In the genomic region with DNA sequence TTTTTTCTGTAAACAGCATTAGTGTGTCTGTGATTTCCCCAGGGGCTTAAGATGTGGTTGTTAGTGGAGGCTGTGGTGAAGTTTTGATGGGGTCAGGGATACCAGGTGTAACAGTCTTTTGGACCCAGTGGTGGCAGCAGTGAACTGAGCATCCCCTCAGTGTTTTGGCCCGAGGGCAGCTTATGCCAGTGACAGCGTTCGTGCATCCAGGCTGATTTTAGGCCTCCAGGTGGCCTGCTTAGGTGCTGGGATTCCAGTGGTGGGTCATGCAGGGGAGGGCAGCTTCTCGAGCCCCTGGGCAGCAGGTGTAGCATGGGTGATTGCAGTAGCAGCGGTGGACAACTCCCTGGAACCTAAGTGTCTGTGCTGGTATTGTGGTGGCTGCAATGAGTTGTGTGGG, we compare ENCODE assay signal across 19 cellular contexts. TPM values are rescaled to one million over a fixed set of nuclear protein-coding genes. Genes with fewer than 3 reads are reported as not detected.
DNase-seq lines count a peak whose midpoint lies in the region; ATAC-seq and TF ChIP-seq lines count a peak whose summit lies in the region.
"Had no signal": no experiment of that assay in that cellular context is flagged by ENCODE, and none has a peak within 500 bp of the region (broad histone marks: within the 10 kb centered on the region; RNA-seq: fewer than 3 reads in every experiment).

No MANE protein-coding gene starts in this region.

- H3K9me3 Mint-ChIP-seq in activated naive CD4-positive, alpha-beta T cell treated with anti-CD3 and anti-CD28 coated beads for 36 hours: peaks cover 15% of the 10 kb centered on the region
- no peaks in the 10 kb centered on the region for H3K9me3 Mint-ChIP-seq in endothelial cell (ENCODE audit: unreplicated experiment)
- H3K9me3 Mint-ChIP-seq in stimulated activated memory B cell treated with anti-CD40 and anti-IgM and Interleukin-4, amounts not matched to agents 10 μg/mL and 1 μg/mL and 100 μg/mL, for 72 hours: peaks cover 20% of the 10 kb centered on the region

- H3K9ac ChIP-seq in SU-DHL-6 (ENCODE audit: low read length): no peak overlapping the region

- no peak overlapping the region for H2AFZ ChIP-seq in SU-DHL-6 (ENCODE audit: low read depth, low read length, severe bottlenecking)

- no peaks in the 10 kb centered on the region for H3K4me1 ChIP-seq in ascending aorta

- CTCF ChIA-PET in activated naive CD4-positive, alpha-beta T cell treated with anti-CD3 and anti-CD28 coated beads for 36 hours (lab: Charles Lee): no interaction called here
- CTCF ChIA-PET in RWPE1 (lab: Yijun Ruan, JAX): no interaction called here

- H3K36me3 Mint-ChIP-seq in activated naive CD4-positive, alpha-beta T cell treated with anti-CD3 and anti-CD28 coated beads for 36 hours (ENCODE audit: low read depth): peaks cover 17% of the 10 kb centered on the region
- no peaks in the 10 kb centered on the region for H3K36me3 Mint-ChIP-seq in endothelial cell (ENCODE audit: low read depth, unreplicated experiment)
- peaks cover 49% of the 10 kb centered on the region for H3K36me3 Mint-ChIP-seq in stimulated activated memory B cell treated with anti-CD40 and anti-IgM and Interleukin-4, amounts not matched to agents 10 μg/mL and 1 μg/mL and 100 μg/mL, for 72 hours

- peaks cover 60% of the 10 kb centered on the region for H4K20me1 ChIP-seq in SU-DHL-6 (ENCODE audit: low read depth, low read length)

- peaks cover 15% of the 10 kb centered on the region for H3F3A ChIP-seq in SU-DHL-6 (ENCODE audit: insufficient read depth)

- DNase-seq in activated naive CD4-positive, alpha-beta T cell treated with anti-CD3 and anti-CD28 coated beads for 36 hours: no peak
- no peak for DNase-seq in activated naive CD4-positive, alpha-beta T cell treated with anti-CD3 and anti-CD28 coated beads, Interleukin-2, amount 50 U/mL, for 16 hours
- no peak for DNase-seq in endothelial cell (ENCODE audit: low spot score)
- DNase-seq in ascending aorta (ENCODE audit: low spot score in 2 of 2): no peak
- no peak for DNase-seq in RWPE1 (ENCODE audit: low spot score)
- DNase-seq: anterior cingulate cortex; NCI-H1092; NCI-H2171 treated with DMSO at 0.1 percent for 48 hours; NK-92 treated with Interleukin-12 subunit alpha and Interleukin-12 subunit beta, amount 100 ng/mL, for 24 hours; SHP77 treated with DMSO at 0.1 percent for 48 hours; thyroid gland had no signal

- H3K27me3 ChIP-seq in SU-DHL-6 (ENCODE audit: low read length): no peaks in the 10 kb centered on the region
- H3K27me3 ChIP-seq in ascending aorta: no peaks in the 10 kb centered on the region
- H3K27me3 ChIP-seq: gastroesophageal sphincter, neutrophil, thyroid gland had no signal

- POLR2A ChIA-PET in RWPE1 (lab: Yijun Ruan, JAX; ENCODE audit: low non-redundant PET): no interaction called here

- no peaks in the 10 kb centered on the region for H3K27me3 Mint-ChIP-seq in activated naive CD4-positive, alpha-beta T cell treated with anti-CD3 and anti-CD28 coated beads for 36 hours (ENCODE audit: low read depth)
- no peaks in the 10 kb centered on the region for H3K27me3 Mint-ChIP-seq in endothelial cell (ENCODE audit: unreplicated experiment)
- H3K27me3 Mint-ChIP-seq in stimulated activated memory B cell treated with anti-CD40 and anti-IgM and Interleukin-4, amounts not matched to agents 10 μg/mL and 1 μg/mL and 100 μg/mL, for 72 hours: no peaks in the 10 kb centered on the region
- H3K27me3 Mint-ChIP-seq: IgD-negative memory B cell, memory B cell had no signal

- H3K36me3 ChIP-seq in SU-DHL-6 (ENCODE audit: low read length): no peaks in the 10 kb centered on the region
- H3K36me3 ChIP-seq in ascending aorta: no peaks in the 10 kb centered on the region
- H3K36me3 ChIP-seq: gastroesophageal sphincter, neutrophil, thyroid gland had no signal

- peak overlapping the region; percentile 46 for H3K27ac Mint-ChIP-seq in activated naive CD4-positive, alpha-beta T cell treated with anti-CD3 and anti-CD28 coated beads for 36 hours
- H3K27ac Mint-ChIP-seq in endothelial cell (ENCODE audit: unreplicated experiment): peak overlapping the region; percentile 16
- peak overlapping the region; percentile 30 for H3K27ac Mint-ChIP-seq in stimulated activated memory B cell treated with anti-CD40 and anti-IgM and Interleukin-4, amounts not matched to agents 10 μg/mL and 1 μg/mL and 100 μg/mL, for 72 hours
- H3K27ac Mint-ChIP-seq: memory B cell had no signal

- no peak overlapping the region for H3K4me3 Mint-ChIP-seq in activated naive CD4-positive, alpha-beta T cell treated with anti-CD3 and anti-CD28 coated beads for 36 hours
- H3K4me3 Mint-ChIP-seq in endothelial cell (ENCODE audit: unreplicated experiment): no peak overlapping the region
- no peak overlapping the region for H3K4me3 Mint-ChIP-seq in stimulated activated memory B cell treated with anti-CD40 and anti-IgM and Interleukin-4, amounts not matched to agents 10 μg/mL and 1 μg/mL and 100 μg/mL, for 72 hours
- H3K4me3 Mint-ChIP-seq: memory B cell had no signal

- no peaks in the 10 kb centered on the region for H3K9me2 ChIP-seq in SU-DHL-6 (replicated peaks; ENCODE audit: insufficient read depth, low read length)

- peaks cover 7% of the 10 kb centered on the region; the same call in 1 of the 2 replicates for H3K9me3 ChIP-seq in SU-DHL-6 (ENCODE audit: insufficient read depth, low read length)
- H3K9me3 ChIP-seq in ascending aorta: peaks cover 0 to 19% of the 10 kb centered on the region in 2 donors
- H3K9me3 ChIP-seq: gastroesophageal sphincter, neutrophil, thyroid gland had no signal

- TF ChIP-seq CTCF in SU-DHL-6 (IDR thresholded peaks at IDR 0.05; ENCODE audit: insufficient read depth, low read length, poor library complexity, severe bottlenecking) (no peak), endothelial cell (IDR thresholded peaks at IDR 0.05; ENCODE audit: unreplicated experiment) (no peak), ascending aorta (IDR thresholded peaks at IDR 0.05) (no peak), RWPE1 (conservative IDR thresholded peaks at IDR 0.05; ENCODE audit: low read depth) (no peak)

- ATAC-seq in stimulated activated memory B cell treated with anti-CD40 and anti-IgM and Interleukin-4, amounts not matched to agents 10 μg/mL and 1 μg/mL and 100 μg/mL, for 72 hours: no peak
- ATAC-seq in GM18867 (IDR thresholded peaks at IDR 0.05; ENCODE audit: unreplicated experiment): no peak
- ATAC-seq: gastroesophageal sphincter, sciatic nerve had no signal

- H3K4me3 ChIP-seq in SU-DHL-6 (ENCODE audit: insufficient read depth, low read length, poor library complexity, severe bottlenecking): no peak overlapping the region
- no peak overlapping the region for H3K4me3 ChIP-seq in ascending aorta
- H3K4me3 ChIP-seq: gastroesophageal sphincter, thyroid gland had no signal

- peak overlapping the region; percentile 20 for H3K4me2 ChIP-seq in SU-DHL-6 (ENCODE audit: low read depth, low read length, poor library complexity, severe bottlenecking)

- intact Hi-C loops in activated naive CD4-positive, alpha-beta T cell treated with anti-CD3 and anti-CD28 coated beads for 36 hours (cut with micrococcal nuclease): no loop called here
- intact Hi-C loops in ascending aorta (cut with DNase I): no loop called here

- no peak overlapping the region for H3K27ac ChIP-seq in SU-DHL-6 (ENCODE audit: low read depth, low read length)
- no peak overlapping the region for H3K27ac ChIP-seq in ascending aorta
- H3K27ac ChIP-seq in RWPE1: no peak overlapping the region
- H3K27ac ChIP-seq: gastroesophageal sphincter, neutrophil, thyroid gland had no signal

- peaks cover 100% of the 10 kb centered on the region for H3K79me2 ChIP-seq in SU-DHL-6 (ENCODE audit: insufficient read depth, low read length)

- peaks cover 83% of the 10 kb centered on the region for H3K4me1 Mint-ChIP-seq in activated naive CD4-positive, alpha-beta T cell treated with anti-CD3 and anti-CD28 coated beads for 36 hours (ENCODE audit: low read depth)
- H3K4me1 Mint-ChIP-seq in endothelial cell (ENCODE audit: unreplicated experiment): peaks cover 34% of the 10 kb centered on the region
- peaks cover 81% of the 10 kb centered on the region for H3K4me1 Mint-ChIP-seq in stimulated activated memory B cell treated with anti-CD40 and anti-IgM and Interleukin-4, amounts not matched to agents 10 μg/mL and 1 μg/mL and 100 μg/mL, for 72 hours

RNA-seq across cellular contexts. Expression of gene STT3B, which starts 29.2 kb away (rescaled TPM):
- total RNA-seq in activated naive CD4-positive, alpha-beta T cell treated with anti-CD3 and anti-CD28 coated beads for 36 hours: 100 to 1,000 TPM in 1 of 2 experiments, 10 to 100 TPM in 1; 99.3 to 117 TPM
- 103 TPM for total RNA-seq in endothelial cell (ENCODE audit: unreplicated experiment)
- 79.5 TPM for total RNA-seq in ascending aorta
